In the genomic region with DNA sequence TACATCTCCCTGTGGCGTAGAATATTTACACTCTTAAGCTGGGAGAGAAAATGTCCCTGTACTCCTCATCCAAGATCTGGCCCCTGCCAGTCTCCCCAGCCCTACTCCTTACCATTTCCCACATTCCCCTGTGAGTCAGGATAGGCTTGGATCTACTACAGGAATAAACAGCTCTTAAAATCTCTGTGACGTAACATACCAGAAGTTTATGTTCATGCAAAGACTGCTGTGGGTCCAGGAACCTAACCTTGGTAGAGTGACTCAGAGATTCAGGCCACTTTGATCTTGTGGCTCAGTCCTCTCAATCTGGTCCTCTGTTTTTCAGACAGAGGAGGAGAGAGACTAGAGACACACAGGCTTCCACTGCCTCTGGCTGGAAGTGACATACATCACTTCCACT, we compare ENCODE assay signal across 20 cellular contexts. TPM values are rescaled to one million over a fixed set of nuclear protein-coding genes. Genes with fewer than 3 reads are reported as not detected.
"Had no signal": no experiment of that assay in that cellular context is flagged by ENCODE, and none has a peak within 500 bp of the region (broad histone marks: within the 10 kb centered on the region; RNA-seq: fewer than 3 reads in every experiment).

No MANE protein-coding gene starts in this region.

- DNase-seq: activated CD4-positive, alpha-beta memory T cell treated with anti-CD3 and anti-CD28 coated beads, Interleukin-2, amount 10 ng/mL, durations not matched to agents 7 days and 5 days; activated CD4-positive, alpha-beta T cell treated with anti-CD3 and anti-CD28 coated beads for 4 hours; activated effector memory CD4-positive, alpha-beta T cell treated with anti-CD3 and anti-CD28 coated beads, Interleukin-2, amount 50 U/mL, for 16 hours; activated T-cell treated with anti-CD3 and anti-CD28 coated beads, Interleukin-2, amount 50 U/mL, for 48 hours; amniotic stem cell; body of pancreas; cortex of kidney; effector CD4-positive, alpha-beta T cell; esophagus squamous epithelium; heart right ventricle; left ventricle myocardium inferior; natural killer cell; stimulated activated naive CD8-positive, alpha-beta T cell treated with anti-CD3 and anti-CD28 coated beads, Interleukin-15, Interleukin-2, amounts not matched to agents 100 U/mL and 50 U/mL, for 24 hours; T-helper 2 cell; transverse colon had no signal

- ATAC-seq: body of pancreas; gastroesophageal sphincter; heart right ventricle; natural killer cell; stimulated activated naive CD8-positive, alpha-beta T cell treated with anti-CD3 and anti-CD28 coated beads, Interleukin-15, Interleukin-2, amounts not matched to agents 100 U/mL and 50 U/mL, for 24 hours; WTC11 had no signal

- H3K4me3 ChIP-seq: body of pancreas, esophagus squamous epithelium, gastroesophageal sphincter, heart right ventricle, left ventricle myocardium inferior, skin epidermis, transverse colon, vagina had no signal

RNA-seq across cellular contexts. Expression of gene GPR6, which starts 38.5 kb away (rescaled TPM):
- total RNA-seq: activated CD4-positive, alpha-beta memory T cell treated with anti-CD3 and anti-CD28 coated beads, Interleukin-2, amount 10 ng/mL, durations not matched to agents 7 days and 5 days; body of pancreas; esophagus squamous epithelium; gastroesophageal sphincter; heart right ventricle; left ventricle myocardium inferior; natural killer cell; transverse colon; vagina had no signal
- polyA plus RNA-seq: heart right ventricle, keratinocyte had no signal
